ENCODE assay signal across 31 cellular contexts in genomic region chr14:94656043-94656442, GRCh38. TPM values are rescaled to one million over a fixed set of nuclear protein-coding genes. Genes with fewer than 3 reads are reported as not detected.
"Had no signal": no experiment of that assay in that cellular context is flagged by ENCODE, and none has a peak within 500 bp of the region (broad histone marks: within the 10 kb centered on the region; RNA-seq: fewer than 3 reads in every experiment).

No MANE protein-coding gene starts in this region.

- H3K4me1 ChIP-seq: neural progenitor cell, parathyroid adenoma, psoas muscle, right lobe of liver, spleen, stomach, thyroid gland, upper lobe of left lung, uterus had no signal

- H3K4me3 Mint-ChIP-seq: naive B cell; naive thymus-derived CD8-positive, alpha-beta T cell; nephron; neural progenitor cell; stimulated activated effector memory CD8-positive, alpha-beta T cell treated with anti-CD3 and anti-CD28 coated beads, Interleukin-12 subunit alpha, Interleukin-12 subunit beta, amount 100 ng/mL, for 72 hours; stimulated activated naive B cell treated with anti-CD40 and anti-IgM and Interleukin-4, amounts not matched to agents 10 μg/mL and 1 μg/mL and 100 μg/mL, for 72 hours; stimulated activated naive CD8-positive, alpha-beta T cell treated with anti-CD3 and anti-CD28 coated beads, Interleukin-15, Interleukin-2, amounts not matched to agents 100 ng/mL and 50 ng/mL, for 24 hours had no signal

- H3K27ac ChIP-seq: neural progenitor cell, ovary, parathyroid adenoma, psoas muscle, right lobe of liver, skin epidermis, spleen, stomach, thoracic aorta, thyroid gland, tibial nerve, upper lobe of left lung, uterus had no signal

- H3K4me1 Mint-ChIP-seq: naive B cell; naive thymus-derived CD8-positive, alpha-beta T cell; stimulated activated effector memory CD8-positive, alpha-beta T cell treated with anti-CD3 and anti-CD28 coated beads, Interleukin-12 subunit alpha, Interleukin-12 subunit beta, amount 100 ng/mL, for 72 hours; stimulated activated naive B cell treated with anti-CD40 and anti-IgM and Interleukin-4, amounts not matched to agents 10 μg/mL and 1 μg/mL and 100 μg/mL, for 72 hours had no signal

- H3K36me3 Mint-ChIP-seq: naive B cell; naive thymus-derived CD8-positive, alpha-beta T cell; neural progenitor cell; stimulated activated effector memory CD8-positive, alpha-beta T cell treated with anti-CD3 and anti-CD28 coated beads, Interleukin-12 subunit alpha, Interleukin-12 subunit beta, amount 100 ng/mL, for 72 hours; stimulated activated naive B cell treated with anti-CD40 and anti-IgM and Interleukin-4, amounts not matched to agents 10 μg/mL and 1 μg/mL and 100 μg/mL, for 72 hours had no signal

- H2AFZ ChIP-seq: neural progenitor cell, parathyroid adenoma had no signal

- H3K27me3 Mint-ChIP-seq: stimulated activated naive CD8-positive, alpha-beta T cell treated with anti-CD3 and anti-CD28 coated beads, Interleukin-15, Interleukin-2, amounts not matched to agents 100 ng/mL and 50 ng/mL, for 24 hours had no signal

- H3K9me3 Mint-ChIP-seq: stimulated activated effector memory CD8-positive, alpha-beta T cell treated with anti-CD3 and anti-CD28 coated beads, Interleukin-12 subunit alpha, Interleukin-12 subunit beta, amount 100 ng/mL, for 72 hours; stimulated activated naive B cell treated with anti-CD40 and anti-IgM and Interleukin-4, amounts not matched to agents 10 μg/mL and 1 μg/mL and 100 μg/mL, for 72 hours; stimulated activated naive CD8-positive, alpha-beta T cell treated with anti-CD3 and anti-CD28 coated beads, Interleukin-15, Interleukin-2, amounts not matched to agents 100 ng/mL and 50 ng/mL, for 24 hours had no signal

- H3K9ac ChIP-seq: neural progenitor cell, parathyroid adenoma had no signal

- H3K4me3 ChIP-seq: neural progenitor cell, ovary, psoas muscle, right lobe of liver, skin epidermis, smooth muscle cell, spleen, stomach, thoracic aorta, thyroid gland, tibial nerve, upper lobe of left lung, uterus had no signal

- ATAC-seq: naive thymus-derived CD8-positive, alpha-beta T cell; psoas muscle; right cardiac atrium; right lobe of liver; stimulated activated effector memory CD8-positive, alpha-beta T cell treated with anti-CD3 and anti-CD28 coated beads, Interleukin-12 subunit alpha, Interleukin-12 subunit beta, amount 100 ng/mL, for 72 hours; stimulated activated naive B cell treated with anti-CD40 and anti-IgM and Interleukin-4, amounts not matched to agents 10 μg/mL and 1 μg/mL and 100 μg/mL, for 72 hours had no signal

- DNase-seq: naive B cell; naive thymus-derived CD8-positive, alpha-beta T cell; occipital lobe; ovary; posterior cingulate gyrus; psoas muscle; right cardiac atrium; spleen; stimulated activated CD4-positive, alpha-beta T cell treated with anti-CD3 and anti-CD28 coated beads, Interleukin-12 subunit alpha, Interleukin-12 subunit beta, amount 100 ng/mL, for 4 hours; stimulated activated CD4-positive, alpha-beta T cell treated with anti-CD3 and anti-CD28 coated beads, Interleukin-1b, Interleukin-23, amount 100 ng/mL, for 48 hours; stimulated activated CD4-positive, alpha-beta T cell treated with anti-CD3 and anti-CD28 coated beads, Interleukin-4, amount 100 ng/mL, for 1 hour; stimulated activated CD4-positive, alpha-beta T cell treated with anti-CD3 and anti-CD28 coated beads, Interleukin-4, amount 100 ng/mL, for 4 hours; stimulated activated naive B cell treated with anti-CD40 and anti-IgM and Interleukin-4, amounts not matched to agents 10 μg/mL and 1 μg/mL and 100 μg/mL, for 72 hours; stimulated activated naive CD4-positive, alpha-beta T cell treated with Interleukin-2 at 50 U/mL for 16 hours; stomach; thyroid gland; trophoblast cell; upper lobe of left lung had no signal

- H3K4me2 ChIP-seq: neural progenitor cell, smooth muscle cell had no signal

- H3K79me2 ChIP-seq: parathyroid adenoma had no signal

- H3K27me3 ChIP-seq: neural progenitor cell, ovary, right lobe of liver, thyroid gland, tibial nerve, upper lobe of left lung, uterus had no signal

- H3K27ac Mint-ChIP-seq: naive B cell; naive thymus-derived CD8-positive, alpha-beta T cell; neural progenitor cell; progenitor cell of endocrine pancreas; stimulated activated effector memory CD8-positive, alpha-beta T cell treated with anti-CD3 and anti-CD28 coated beads, Interleukin-12 subunit alpha, Interleukin-12 subunit beta, amount 100 ng/mL, for 72 hours; stimulated activated naive B cell treated with anti-CD40 and anti-IgM and Interleukin-4, amounts not matched to agents 10 μg/mL and 1 μg/mL and 100 μg/mL, for 72 hours; stimulated activated naive CD8-positive, alpha-beta T cell treated with anti-CD3 and anti-CD28 coated beads, Interleukin-15, Interleukin-2, amounts not matched to agents 100 ng/mL and 50 ng/mL, for 24 hours had no signal

- H3K36me3 ChIP-seq: neural progenitor cell, ovary, right lobe of liver, spleen, stomach, thoracic aorta, thyroid gland, tibial nerve, upper lobe of left lung, uterus had no signal

- H3K9me3 ChIP-seq: ovary, psoas muscle, right lobe of liver, spleen, stomach, thoracic aorta, thyroid gland, tibial nerve, upper lobe of left lung, uterus had no signal

RNA-seq across cellular contexts. Expression of gene SERPINA3, which starts 43.9 kb away (rescaled TPM):
- total RNA-seq: naive thymus-derived CD8-positive, alpha-beta T cell had no signal
- polyA plus RNA-seq: naive thymus-derived CD8-positive, alpha-beta T cell; neural cell had no signal
